ENCODE assay signal across 21 cellular contexts in the genomic region with DNA sequence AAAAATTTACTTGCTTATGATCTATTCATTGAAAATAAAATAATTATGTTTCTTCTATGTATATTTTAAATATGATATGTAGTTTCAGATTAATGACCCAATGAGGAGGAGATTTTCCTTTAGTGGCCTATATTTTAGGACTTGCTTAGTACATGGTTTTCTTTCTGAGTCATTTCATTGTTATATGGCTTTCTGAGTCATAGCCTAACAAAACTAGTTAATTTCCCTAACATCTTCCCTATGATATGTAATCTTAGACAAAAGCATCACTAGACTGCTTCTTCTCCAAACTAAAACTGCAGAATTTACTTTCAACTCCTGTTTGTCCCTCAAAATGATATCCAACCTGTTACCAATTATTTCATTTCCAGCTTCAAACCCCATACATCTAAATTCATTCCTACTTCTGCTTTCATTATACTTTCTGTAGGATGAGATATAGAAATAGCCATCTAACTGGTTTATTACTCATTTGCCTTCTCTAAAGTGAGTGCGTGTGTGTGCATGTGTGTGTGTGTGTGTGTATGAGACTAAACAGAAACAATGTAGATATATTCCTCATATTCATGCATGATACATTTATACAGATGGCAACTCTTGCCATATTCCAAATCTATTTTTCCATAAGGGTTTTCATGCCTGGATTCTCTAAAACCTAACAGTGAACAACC.
DNase-seq lines count a peak whose midpoint lies in the region; ATAC-seq and TF ChIP-seq lines count a peak whose summit lies in the region.
"Had no signal": no experiment of that assay in that cellular context is flagged by ENCODE, and none has a peak within 500 bp of the region (broad histone marks: within the 10 kb centered on the region; RNA-seq: fewer than 3 reads in every experiment).

No MANE protein-coding gene starts in this region.

- peaks cover 5% of the 10 kb centered on the region for H3K4me1 Mint-ChIP-seq in MCF 10A (ENCODE audit: insufficient read depth, unreplicated experiment)
- H3K4me1 Mint-ChIP-seq: B cell had no signal

- no peak overlapping the region for H3K23ac ChIP-seq in neuronal stem cell (ENCODE audit: low read depth, low read length, poor library complexity)

- no peak overlapping the region for H3K9ac ChIP-seq in neuronal stem cell (ENCODE audit: low read depth, low read length, poor library complexity)

- CTCF ChIA-PET in MCF 10A (lab: Yijun Ruan, JAX) = no interaction called here

- POLR2A ChIA-PET in MCF 10A (lab: Yijun Ruan, JAX) = no interaction called here

- peaks cover 7% of the 10 kb centered on the region for H3K9me3 Mint-ChIP-seq in MCF 10A (ENCODE audit: unreplicated experiment)
- H3K9me3 Mint-ChIP-seq: T-helper 1 cell treated with Interleukin-12 subunit alpha and Interleukin-12 subunit beta and Interleukin-4 antibody, amounts not matched to agents 30 μg/mL and 1 μg/mL, for 36 hours had no signal

- H4K91ac ChIP-seq in neuronal stem cell (ENCODE audit: low read depth, low read length, poor library complexity) = no peak overlapping the region

- H3K4me1 ChIP-seq in breast epithelium (no peaks in the 10 kb centered on the region), RWPE2 (ENCODE audit: insufficient read depth, poor library complexity, severe bottlenecking) (no peaks in the 10 kb centered on the region), neuronal stem cell (ENCODE audit: control insufficient read depth in 2 of 2, insufficient read depth in 1 of 2, low read depth in 1 of 2, low read length in 2 of 2) (no peaks in the 10 kb centered on the region)
- H3K4me1 ChIP-seq: Caco-2, SJSA1 had no signal

- no peak overlapping the region for H3K4me2 ChIP-seq in neuronal stem cell (ENCODE audit: insufficient read depth, low read length, poor library complexity, severe bottlenecking)

- H3K27ac Mint-ChIP-seq in MCF 10A (ENCODE audit: low read depth, unreplicated experiment) = no peak overlapping the region
- H3K27ac Mint-ChIP-seq: B cell; T-helper 1 cell treated with Interleukin-12 subunit alpha and Interleukin-12 subunit beta and Interleukin-4 antibody, amounts not matched to agents 30 μg/mL and 1 μg/mL, for 36 hours had no signal

- no peak overlapping the region for H2BK15ac ChIP-seq in neuronal stem cell (ENCODE audit: low read length)

- TF ChIP-seq CTCF in MCF 10A (IDR thresholded peaks at IDR 0.05; ENCODE audit: unreplicated experiment) (no peak), breast epithelium (IDR thresholded peaks at IDR 0.05) (no peak), RWPE2 (IDR thresholded peaks at IDR 0.05; ENCODE audit: poor library complexity, severe bottlenecking) (no peak), epithelial cell of esophagus (IDR thresholded peaks at IDR 0.05; ENCODE audit: insufficient read depth, low read depth, low read length, missing control alignments) (no peak)

- no peaks in the 10 kb centered on the region for H3K79me1 ChIP-seq in neuronal stem cell (ENCODE audit: low read depth, low read length)

- H2AFZ ChIP-seq in neuronal stem cell (ENCODE audit: low read length) = no peak overlapping the region

- H2BK12ac ChIP-seq in neuronal stem cell (ENCODE audit: low read length) = no peak overlapping the region

- H3K4ac ChIP-seq in neuronal stem cell (ENCODE audit: low read length) = no peak overlapping the region

- in situ Hi-C loops in ACHN (cut with HindIII; ENCODE audit: low pct_ligation_motif_present, low pct_unique_long_range_greater_than_20kb, low sequenced_read_pairs) = no loop called here

- DNase-seq in MCF 10A (ENCODE audit: unreplicated experiment) (peak; percentile 17), breast epithelium (ENCODE audit: low spot score in 2 of 2) (no peak), RWPE2 (ENCODE audit: low spot score) (no peak), epithelial cell of esophagus (ENCODE audit: low read depth) (peak; percentile 70), ACHN (no peak), neuronal stem cell (ENCODE audit: low spot score) (no peak), T1000 (lab: John Stamatoyannopoulos, UW) (no peak)
- DNase-seq: Caco-2, DMS153, GF-D8, GOT3, Kasumi-1, NCI-H1105, NCI-H1694 treated with DMSO at 0.1 percent for 48 hours, NCI-H510A had no signal

- WGBS in neuronal stem cell (ENCODE audit: extremely low coverage in 2 of 2, insufficient read length in 2 of 2, insufficient replicate concordance in 1 of 2), 2 donors = no CpG with 5 or more reads among the region's 1 CpG

- H3K14ac ChIP-seq in neuronal stem cell (ENCODE audit: low read length) = no peak overlapping the region

- no peaks in the 10 kb centered on the region for H3K36me3 Mint-ChIP-seq in MCF 10A (ENCODE audit: insufficient read depth, unreplicated experiment)

- no peaks in the 10 kb centered on the region for H3K9me3 ChIP-seq in breast epithelium
- no peaks in the 10 kb centered on the region for H3K9me3 ChIP-seq in RWPE2 (ENCODE audit: severe bottlenecking)
- H3K9me3 ChIP-seq in neuronal stem cell (replicated peaks in 1 of 2; ENCODE audit: control insufficient read depth in 2 of 2, insufficient read depth in 1 of 2, low read depth in 1 of 2, low read length in 2 of 2) = no peaks in the 10 kb centered on the region
- H3K9me3 ChIP-seq: Caco-2, SJSA1 had no signal

- H2BK5ac ChIP-seq in neuronal stem cell (ENCODE audit: low read length) = no peak overlapping the region

- intact Hi-C loops in MCF 10A (cut with micrococcal nuclease) (no loop called here), breast epithelium (cut with DNase I; ENCODE audit: low total_unique reads) (no loop called here)

- H3K36me3 ChIP-seq in breast epithelium (no peaks in the 10 kb centered on the region), RWPE2 (ENCODE audit: low read depth) (no peaks in the 10 kb centered on the region), neuronal stem cell (replicated peaks in 1 of 2; ENCODE audit: control insufficient read depth in 2 of 2, insufficient read depth in 2 of 2, low read length in 2 of 2) (no peaks in the 10 kb centered on the region)
- H3K36me3 ChIP-seq: SJSA1 had no signal

- no peak overlapping the region for H3K27ac ChIP-seq in breast epithelium
- H3K27ac ChIP-seq in RWPE2 (ENCODE audit: poor library complexity, severe bottlenecking) = no peak overlapping the region
- no peak overlapping the region for H3K27ac ChIP-seq in neuronal stem cell (replicated peaks; ENCODE audit: low read length)
- H3K27ac ChIP-seq: 22Rv1, SJSA1 had no signal

- no TSS peak for BruUV-seq in MCF 10A (replicated peaks; lab: Mats Ljungman, UMichigan)

- no peak for TF ChIP-seq POLR2A in breast epithelium (IDR thresholded peaks at IDR 0.05)

- H3K27me3 Mint-ChIP-seq in MCF 10A (ENCODE audit: insufficient read depth, unreplicated experiment) = no peaks in the 10 kb centered on the region
- H3K27me3 Mint-ChIP-seq: B cell had no signal

- no peak overlapping the region for H4K8ac ChIP-seq in neuronal stem cell (ENCODE audit: low read depth, low read length)

- no peak overlapping the region for H3K18ac ChIP-seq in neuronal stem cell (ENCODE audit: low read length)

- H3K4me3 Mint-ChIP-seq in MCF 10A (ENCODE audit: unreplicated experiment) = no peak overlapping the region
- H3K4me3 Mint-ChIP-seq: B cell; T-helper 1 cell treated with Interleukin-12 subunit alpha and Interleukin-12 subunit beta and Interleukin-4 antibody, amounts not matched to agents 30 μg/mL and 1 μg/mL, for 36 hours had no signal

- H2BK120ac ChIP-seq in neuronal stem cell (ENCODE audit: low read depth, low read length) = no peak overlapping the region

- no peak overlapping the region for H3K4me3 ChIP-seq in breast epithelium
- H3K4me3 ChIP-seq in RWPE2 (ENCODE audit: severe bottlenecking) = no peak overlapping the region
- no peak overlapping the region for H3K4me3 ChIP-seq in epithelial cell of esophagus (ENCODE audit: low read length)
- H3K4me3 ChIP-seq in neuronal stem cell (ENCODE audit: low read length in 2 of 2) = no peak overlapping the region
- H3K4me3 ChIP-seq: SJSA1 had no signal

- no peaks in the 10 kb centered on the region for H3K27me3 ChIP-seq in breast epithelium
- no peaks in the 10 kb centered on the region for H3K27me3 ChIP-seq in RWPE2 (ENCODE audit: insufficient read depth, poor library complexity, severe bottlenecking)
- no peaks in the 10 kb centered on the region for H3K27me3 ChIP-seq in neuronal stem cell (ENCODE audit: control insufficient read depth in 3 of 3, insufficient read depth in 3 of 3, low read depth in 1 of 3, low read length in 3 of 3)
- H3K27me3 ChIP-seq: SJSA1 had no signal

- no peak overlapping the region for H2AK5ac ChIP-seq in neuronal stem cell (ENCODE audit: low read depth, low read length)

- ATAC-seq in RWPE2 (ENCODE audit: low read depth) (peak; percentile 55; the same call in 1 of the 3 replicates), HG03432 (IDR thresholded peaks at IDR 0.05; ENCODE audit: unreplicated experiment) (no peak)
- ATAC-seq: HCT116 had no signal

Comparison
In these comparisons a context has a peak if more than half of its experiments do, and no peak if none do; other contexts are left out.
1. DNase-seq: peak in MCF 10A (single experiment) and epithelial cell of esophagus (single experiment); none in breast epithelium (0 of 2), RWPE2 (single experiment), ACHN (single experiment), neuronal stem cell (single experiment) and T1000 (single experiment).